ENCODE assay signal across 14 cellular contexts in the genomic region with DNA sequence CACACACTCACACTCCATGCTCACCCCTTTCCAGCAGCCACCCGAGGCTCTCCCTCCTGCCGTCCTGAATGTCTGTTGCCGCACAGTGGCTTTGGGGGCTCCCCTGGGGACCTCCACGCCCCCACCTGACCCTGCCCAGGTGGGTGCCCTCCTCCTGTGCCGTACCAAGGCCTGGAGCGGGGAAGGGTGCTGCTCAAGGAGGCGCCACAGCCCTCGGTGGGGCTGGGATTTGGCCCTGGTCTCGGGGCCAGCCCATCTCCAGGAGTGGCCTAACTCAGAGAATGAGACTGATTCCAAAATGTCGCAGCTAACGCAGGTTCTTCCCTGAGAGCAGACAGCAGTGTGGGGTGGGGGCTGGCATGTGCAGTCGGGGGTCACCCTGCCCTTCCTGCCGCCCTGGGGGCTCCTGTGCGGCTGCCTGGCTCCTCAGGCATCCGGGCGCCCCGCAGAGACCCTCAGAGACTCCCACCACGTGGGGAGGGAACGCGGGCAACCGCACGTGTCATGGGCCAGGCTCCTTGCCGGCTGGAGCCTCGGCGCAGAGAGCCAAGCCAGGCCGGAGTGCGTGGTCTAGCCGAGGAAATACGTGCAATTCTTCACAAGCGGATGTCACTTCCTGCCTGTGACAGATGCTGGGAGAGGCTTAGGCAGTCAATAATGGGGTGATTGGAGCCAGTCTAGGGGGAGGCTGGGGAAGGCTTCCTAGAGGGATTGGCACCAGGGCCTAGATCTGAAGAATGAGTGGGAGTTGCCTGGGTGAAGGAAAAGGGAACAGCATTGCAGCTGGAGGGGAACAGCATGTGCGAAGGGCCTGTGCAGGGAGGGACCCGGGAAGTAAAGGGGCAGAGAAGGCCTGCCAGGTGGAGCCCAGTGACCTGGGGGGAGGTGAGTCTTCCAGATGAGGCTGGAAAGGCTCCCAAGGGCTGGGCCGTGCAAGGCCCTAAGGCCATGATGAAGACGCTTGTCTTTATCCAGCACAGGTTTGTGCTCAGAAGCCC. TPM values are rescaled to one million over a fixed set of nuclear protein-coding genes. Genes with fewer than 3 reads are reported as not detected.
DNase-seq lines count a peak whose midpoint lies in the region; ATAC-seq and TF ChIP-seq lines count a peak whose summit lies in the region.
"Had no signal": no experiment of that assay in that cellular context is flagged by ENCODE, and none has a peak within 500 bp of the region (broad histone marks: within the 10 kb centered on the region; RNA-seq: fewer than 3 reads in every experiment).

No MANE protein-coding gene starts in this region.

- H3K4me1 Mint-ChIP-seq in activated CD4-positive, alpha-beta T cell treated with anti-CD3 and anti-CD28 coated beads for 36 hours = peaks cover 19% of the 10 kb centered on the region
- H3K4me1 Mint-ChIP-seq in stimulated activated effector memory CD8-positive, alpha-beta T cell treated with anti-CD3 and anti-CD28 coated beads, Interleukin-12 subunit alpha, Interleukin-12 subunit beta, amount 100 ng/mL, for 72 hours = peaks cover 40% of the 10 kb centered on the region

- H3K4me3 Mint-ChIP-seq in activated CD4-positive, alpha-beta T cell treated with anti-CD3 and anti-CD28 coated beads for 36 hours = no peak overlapping the region
- no peak overlapping the region for H3K4me3 Mint-ChIP-seq in stimulated activated effector memory CD8-positive, alpha-beta T cell treated with anti-CD3 and anti-CD28 coated beads, Interleukin-12 subunit alpha, Interleukin-12 subunit beta, amount 100 ng/mL, for 72 hours

- CTCF ChIA-PET in activated CD4-positive, alpha-beta T cell treated with anti-CD3 and anti-CD28 coated beads for 36 hours (lab: Charles Lee) = interaction anchor here (0.6 kb wide), 1 partner anchor 378 kb away, joined by 3 read pairs; no protein-coding TSS in a partner anchor

- H3K9me3 ChIP-seq in ascending aorta (no peaks in the 10 kb centered on the region), left ventricle myocardium inferior (replicated peaks) (peaks cover 3% of the 10 kb centered on the region)

- no peaks in the 10 kb centered on the region for H3K27me3 Mint-ChIP-seq in activated CD4-positive, alpha-beta T cell treated with anti-CD3 and anti-CD28 coated beads for 36 hours

- no peak for DNase-seq in activated CD4-positive, alpha-beta T cell treated with anti-CD3 and anti-CD28 coated beads for 36 hours
- no peak for DNase-seq in activated CD4-positive, alpha-beta T cell treated with anti-CD3 and anti-CD28 coated beads, Interleukin-2, amount 50 U/mL, for 4 hours
- DNase-seq in ascending aorta (ENCODE audit: low spot score in 2 of 2) = no peak
- peak; percentile 31 for DNase-seq in left ventricle myocardium inferior
- DNase-seq in stimulated activated effector memory CD8-positive, alpha-beta T cell treated with anti-CD3 and anti-CD28 coated beads, Interleukin-12 subunit alpha, Interleukin-12 subunit beta, amount 100 ng/mL, for 72 hours (ENCODE audit: low spot score in 2 of 2) = no peak
- DNase-seq in SK-N-DZ (ENCODE audit: low spot score) = no peak
- DNase-seq: activated CD8-positive, alpha-beta memory T cell treated with anti-CD3 and anti-CD28 coated beads for 24 hours; amniotic stem cell; DMS53; NCI-H526; stimulated activated naive CD8-positive, alpha-beta T cell treated with anti-CD3 and anti-CD28 coated beads, Interleukin-15, Interleukin-2, amounts not matched to agents 100 U/mL and 50 U/mL, for 24 hours had no signal

- H3K27me3 ChIP-seq in ascending aorta (no peaks in the 10 kb centered on the region), left ventricle myocardium inferior (ENCODE audit: low read depth) (no peaks in the 10 kb centered on the region)

- no peak for TF ChIP-seq CTCF in ascending aorta (IDR thresholded peaks at IDR 0.05)
- no peak for TF ChIP-seq CTCF in left ventricle myocardium inferior (IDR thresholded peaks at IDR 0.05; ENCODE audit: borderline replicate concordance)

- no peaks in the 10 kb centered on the region for H3K36me3 Mint-ChIP-seq in activated CD4-positive, alpha-beta T cell treated with anti-CD3 and anti-CD28 coated beads for 36 hours (ENCODE audit: low read depth)
- H3K36me3 Mint-ChIP-seq in stimulated activated effector memory CD8-positive, alpha-beta T cell treated with anti-CD3 and anti-CD28 coated beads, Interleukin-12 subunit alpha, Interleukin-12 subunit beta, amount 100 ng/mL, for 72 hours = no peaks in the 10 kb centered on the region

- H3K9me3 Mint-ChIP-seq in activated CD4-positive, alpha-beta T cell treated with anti-CD3 and anti-CD28 coated beads for 36 hours (ENCODE audit: low read depth) = peaks cover 4% of the 10 kb centered on the region
- H3K9me3 Mint-ChIP-seq in stimulated activated effector memory CD8-positive, alpha-beta T cell treated with anti-CD3 and anti-CD28 coated beads, Interleukin-12 subunit alpha, Interleukin-12 subunit beta, amount 100 ng/mL, for 72 hours = no peaks in the 10 kb centered on the region

- peak overlapping the region; percentile 58 to 86 for H3K27ac ChIP-seq in ascending aorta
- peak overlapping the region; percentile 66 for H3K27ac ChIP-seq in left ventricle myocardium inferior (replicated peaks)

- POLR2A ChIA-PET in activated CD4-positive, alpha-beta T cell treated with anti-CD3 and anti-CD28 coated beads for 36 hours (lab: Charles Lee) = no interaction called here

- ATAC-seq in activated CD4-positive, alpha-beta T cell treated with anti-CD3 and anti-CD28 coated beads for 36 hours = peak; percentile 47
- no peak for ATAC-seq in stimulated activated effector memory CD8-positive, alpha-beta T cell treated with anti-CD3 and anti-CD28 coated beads, Interleukin-12 subunit alpha, Interleukin-12 subunit beta, amount 100 ng/mL, for 72 hours
- ATAC-seq in GM21526 (IDR thresholded peaks at IDR 0.05; ENCODE audit: low FRiP score, unreplicated experiment) (no peak), GM21576 (IDR thresholded peaks at IDR 0.05; ENCODE audit: unreplicated experiment) (no peak)
- ATAC-seq: stimulated activated naive CD8-positive, alpha-beta T cell treated with anti-CD3 and anti-CD28 coated beads, Interleukin-15, Interleukin-2, amounts not matched to agents 100 U/mL and 50 U/mL, for 24 hours had no signal

- H3K36me3 ChIP-seq in ascending aorta (no peaks in the 10 kb centered on the region), left ventricle myocardium inferior (no peaks in the 10 kb centered on the region)

- H3K4me3 ChIP-seq in ascending aorta (peak overlapping the region in 1 of 2 donors; percentile 33), left ventricle myocardium inferior (peak overlapping the region; percentile 8)
- H3K4me3 ChIP-seq: SK-N-MC had no signal

- no peak overlapping the region for H3K27ac Mint-ChIP-seq in activated CD4-positive, alpha-beta T cell treated with anti-CD3 and anti-CD28 coated beads for 36 hours
- H3K27ac Mint-ChIP-seq in stimulated activated effector memory CD8-positive, alpha-beta T cell treated with anti-CD3 and anti-CD28 coated beads, Interleukin-12 subunit alpha, Interleukin-12 subunit beta, amount 100 ng/mL, for 72 hours = peak overlapping the region; percentile 65

- intact Hi-C loops in activated CD4-positive, alpha-beta T cell treated with anti-CD3 and anti-CD28 coated beads for 36 hours (cut with DNase I, micrococcal nuclease) = no loop called here
- intact Hi-C loops in ascending aorta (cut with DNase I) (no loop called here), left ventricle myocardium inferior (cut with micrococcal nuclease) (no loop called here)

- peaks cover 0 to 4% of the 10 kb centered on the region in 2 donors for H3K4me1 ChIP-seq in ascending aorta
- H3K4me1 ChIP-seq in left ventricle myocardium inferior = peaks cover 6% of the 10 kb centered on the region

RNA-seq across cellular contexts. Expression of gene C9orf50, which starts 44.1 kb away (rescaled TPM):
- total RNA-seq in activated CD4-positive, alpha-beta T cell treated with anti-CD3 and anti-CD28 coated beads for 36 hours = not detected
- total RNA-seq in ascending aorta (not detected), left ventricle myocardium inferior (not detected)
- not detected in 2 replicates for polyA plus RNA-seq in SK-N-DZ (2014; cell fraction: cytosol; rRNA removed)
- 0.13 TPM in 1 of 2 replicates, not detected in the other for polyA plus RNA-seq in SK-N-DZ (2014; cell fraction: nucleus; rRNA removed)

RNA-seq across cellular contexts. Expression of gene NTMT1, which starts 49.1 kb away (rescaled TPM):
- 10 to 100 TPM; 50.1 to 69.2 TPM for total RNA-seq in activated CD4-positive, alpha-beta T cell treated with anti-CD3 and anti-CD28 coated beads for 36 hours
- total RNA-seq in ascending aorta (6.9 TPM), left ventricle myocardium inferior (63.4 TPM)
- 72.1 and 78.3 TPM in 2 replicates for polyA plus RNA-seq in SK-N-DZ (2014; cell fraction: cytosol; rRNA removed)
- 29.8 and 37.9 TPM in 2 replicates for polyA plus RNA-seq in SK-N-DZ (2014; cell fraction: nucleus; rRNA removed)
